1 cellular context compared by ENCODE assay signal in genomic region chr19:38898788-38899446, GRCh38.
TF ChIP-seq lines count a peak whose summit lies in the region.

No MANE protein-coding gene starts in this region.

TF ChIP-seq in H1, 55 proteins besides CTCF, POLR2A, EP300 and RAD21:
- TF ChIP-seq CHD7 (IDR thresholded peaks at IDR 0.05; ENCODE audit: insufficient replicate concordance, low read length) = no peak
- 0 out of 2 replicates have a peak, but pooled peaks have one; percentile 10 for TF ChIP-seq PHF8 (conservative IDR thresholded peaks at IDR 0.05; ENCODE audit: low read depth, low read length)
- TF ChIP-seq SIN3A (conservative IDR thresholded peaks at IDR 0.05 in 1 of 2, IDR thresholded peaks at IDR 0.05 in 1 of 2; ENCODE audit: low read depth in 1 of 2, low read length in 2 of 2) = no peak
- no peak for TF ChIP-seq CHD2 (IDR thresholded peaks at IDR 0.05; ENCODE audit: low read length)
- TF ChIP-seq NANOG (IDR thresholded peaks at IDR 0.05; ENCODE audit: insufficient read depth, low read depth, low read length, poor library complexity, severe bottlenecking) = no peak
- TF ChIP-seq RFX5 (IDR thresholded peaks at IDR 0.05; ENCODE audit: borderline replicate concordance, low read depth, low read length) = no peak
- no peak for TF ChIP-seq RBBP5 (IDR thresholded peaks at IDR 0.05; ENCODE audit: borderline replicate concordance, low read depth, low read length)
